ENCODE assay signal across 1 cellular context in the genomic region with DNA sequence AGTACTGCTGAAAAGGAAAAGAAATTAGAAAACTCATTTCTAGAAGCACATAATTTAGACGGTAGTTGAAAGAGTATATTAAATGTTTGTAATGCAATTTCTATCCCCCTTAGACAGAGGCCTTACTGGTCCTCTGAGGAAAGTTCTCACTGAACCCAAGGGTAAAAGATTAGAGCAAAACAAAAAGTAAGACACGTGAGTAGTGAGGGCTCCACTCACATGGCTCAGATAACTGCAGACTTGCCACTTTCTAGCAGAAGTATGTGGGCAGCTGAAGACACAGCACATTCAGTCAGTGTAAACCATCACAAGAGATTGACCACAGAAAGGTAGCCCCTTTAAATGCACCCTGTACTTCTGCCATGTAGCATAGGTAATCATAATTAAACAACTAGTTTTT.
TF ChIP-seq lines count a peak whose summit lies in the region.

No MANE protein-coding gene starts in this region.

TF ChIP-seq in IMR-90, 13 proteins besides CTCF, POLR2A, EP300 and RAD21 (continued from another document):
- TF ChIP-seq MAZ (IDR thresholded peaks at IDR 0.05; ENCODE audit: borderline replicate concordance, low read depth, low read length) (no peak), CHD1 (IDR thresholded peaks at IDR 0.05; ENCODE audit: low read depth, low read length) (no peak), NFE2L2 (IDR thresholded peaks at IDR 0.05; ENCODE audit: low read depth, low read length) (no peak), FOS (IDR thresholded peaks at IDR 0.05; ENCODE audit: low read depth, low read length) (no peak), RFX5 (IDR thresholded peaks at IDR 0.05; ENCODE audit: low read depth, low read length) (no peak), RCOR1 (IDR thresholded peaks at IDR 0.05; ENCODE audit: insufficient replicate concordance, low read length) (no peak), BHLHE40 (IDR thresholded peaks at IDR 0.05; ENCODE audit: low read depth, low read length) (no peak), MAFK (IDR thresholded peaks at IDR 0.05; ENCODE audit: low read depth, low read length) (no peak), CEBPB (IDR thresholded peaks at IDR 0.05; ENCODE audit: low read depth, low read length) (no peak)
- TF ChIP-seq, protein P1, sequence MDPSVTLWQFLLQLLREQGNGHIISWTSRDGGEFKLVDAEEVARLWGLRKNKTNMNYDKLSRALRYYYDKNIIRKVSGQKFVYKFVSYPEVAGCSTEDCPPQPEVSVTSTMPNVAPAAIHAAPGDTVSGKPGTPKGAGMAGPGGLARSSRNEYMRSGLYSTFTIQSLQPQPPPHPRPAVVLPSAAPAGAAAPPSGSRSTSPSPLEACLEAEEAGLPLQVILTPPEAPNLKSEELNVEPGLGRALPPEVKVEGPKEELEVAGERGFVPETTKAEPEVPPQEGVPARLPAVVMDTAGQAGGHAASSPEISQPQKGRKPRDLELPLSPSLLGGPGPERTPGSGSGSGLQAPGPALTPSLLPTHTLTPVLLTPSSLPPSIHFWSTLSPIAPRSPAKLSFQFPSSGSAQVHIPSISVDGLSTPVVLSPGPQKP (IDR thresholded peaks at IDR 0.05; ENCODE audit: borderline replicate concordance, low read depth, low read length): no peak
- TF ChIP-seq, protein P2, sequence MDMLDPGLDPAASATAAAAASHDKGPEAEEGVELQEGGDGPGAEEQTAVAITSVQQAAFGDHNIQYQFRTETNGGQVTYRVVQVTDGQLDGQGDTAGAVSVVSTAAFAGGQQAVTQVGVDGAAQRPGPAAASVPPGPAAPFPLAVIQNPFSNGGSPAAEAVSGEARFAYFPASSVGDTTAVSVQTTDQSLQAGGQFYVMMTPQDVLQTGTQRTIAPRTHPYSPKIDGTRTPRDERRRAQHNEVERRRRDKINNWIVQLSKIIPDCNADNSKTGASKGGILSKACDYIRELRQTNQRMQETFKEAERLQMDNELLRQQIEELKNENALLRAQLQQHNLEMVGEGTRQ (IDR thresholded peaks at IDR 0.05; ENCODE audit: low read depth, low read length): no peak
